Comparison of ENCODE assay signal across 15 cellular contexts in the genomic region with DNA sequence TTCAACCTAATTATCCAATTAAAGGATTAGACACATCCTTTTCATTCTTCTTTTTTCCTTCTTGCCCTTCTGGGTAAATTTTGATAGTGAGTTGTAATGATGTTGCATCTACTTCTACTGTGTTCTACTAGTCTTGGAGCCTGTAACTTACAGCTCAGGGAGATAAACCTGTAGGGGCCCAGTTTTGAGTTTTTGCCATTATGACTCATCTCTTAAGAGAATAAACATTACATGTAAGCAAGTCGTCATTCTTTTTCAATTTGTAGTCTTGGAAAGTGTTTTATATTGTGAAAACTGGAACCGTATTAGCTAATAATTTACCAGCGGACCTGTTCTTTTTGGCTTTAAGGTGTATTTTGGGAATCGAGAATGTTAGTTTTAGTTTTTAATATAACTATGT.
A peak's percentile ranks its signal among the peaks of the same experiment; 100 is the strongest.
DNase-seq lines count a peak whose midpoint lies in the region; ATAC-seq and TF ChIP-seq lines count a peak whose summit lies in the region.
"Had no signal": no experiment of that assay in that cellular context is flagged by ENCODE, and none has a peak within 500 bp of the region (broad histone marks: within the 10 kb centered on the region; RNA-seq: fewer than 3 reads in every experiment).

No MANE protein-coding gene starts in this region.

- peak; percentile 71 for DNase-seq in MCF 10A (ENCODE audit: unreplicated experiment)
- DNase-seq in breast epithelium (ENCODE audit: low spot score in 2 of 2): no peak
- DNase-seq in RPMI7951 (ENCODE audit: low read depth): peak; percentile 43
- DNase-seq in erythroblast (lab: John Stamatoyannopoulos, UW): peak; percentile 17 to 65
- DNase-seq in smooth muscle cell of the brain vasculature (ENCODE audit: low read depth, low spot score): peak; percentile 46
- DNase-seq in stimulated activated CD4-positive, alpha-beta T cell treated with anti-CD3 and anti-CD28 coated beads, Interleukin-4, amount 100 ng/mL, for 24 hours: no peak
- no peak for DNase-seq in germinal center (ENCODE audit: low spot score)
- no peak for DNase-seq in activated CD4-positive, alpha-beta T cell treated with anti-CD3 and anti-CD28 coated beads for 36 hours
- DNase-seq: activated CD4-positive, alpha-beta memory T cell treated with anti-CD3 and anti-CD28 coated beads, Interleukin-2, amount 10 ng/mL, durations not matched to agents 7 days and 5 days; activated gamma-delta T cell; trophoblast cell had no signal

- no peak for ATAC-seq in activated CD4-positive, alpha-beta T cell treated with anti-CD3 and anti-CD28 coated beads for 36 hours

- no peaks in the 10 kb centered on the region for H3K36me3 Mint-ChIP-seq in MCF 10A (ENCODE audit: insufficient read depth, unreplicated experiment)
- no peaks in the 10 kb centered on the region for H3K36me3 Mint-ChIP-seq in activated CD4-positive, alpha-beta T cell treated with anti-CD3 and anti-CD28 coated beads for 36 hours (ENCODE audit: low read depth)

- no peaks in the 10 kb centered on the region for H3K36me3 ChIP-seq in breast epithelium

- TF ChIP-seq POLR2A in breast epithelium (IDR thresholded peaks at IDR 0.05) (no peak), erythroblast (IDR thresholded peaks at IDR 0.05; ENCODE audit: low read length) (no peak)

- H3K9me3 ChIP-seq in breast epithelium: no peaks in the 10 kb centered on the region

- no TSS peak for BruUV-seq in MCF 10A (replicated peaks; lab: Mats Ljungman, UMichigan)

- no peaks in the 10 kb centered on the region for H3K27me3 ChIP-seq in breast epithelium

- no peak for TF ChIP-seq CTCF in MCF 10A (IDR thresholded peaks at IDR 0.05; ENCODE audit: unreplicated experiment)
- no peak for TF ChIP-seq CTCF in breast epithelium (IDR thresholded peaks at IDR 0.05)

- POLR2A ChIA-PET in MCF 10A (lab: Yijun Ruan, JAX): interaction anchor here (0.8 to 2.2 kb wide), 4 partner anchors 18 to 162 kb away, joined by 3 to 8 read pairs (median 4); no protein-coding TSS in a partner anchor
- POLR2A ChIA-PET in activated CD4-positive, alpha-beta T cell treated with anti-CD3 and anti-CD28 coated beads for 36 hours (lab: Charles Lee): no interaction called here

- no peaks in the 10 kb centered on the region for H3K4me1 ChIP-seq in breast epithelium
- H3K4me1 ChIP-seq: parathyroid adenoma had no signal

- H3K4me1 Mint-ChIP-seq in MCF 10A (ENCODE audit: insufficient read depth, unreplicated experiment): no peaks in the 10 kb centered on the region
- H3K4me1 Mint-ChIP-seq in activated CD4-positive, alpha-beta T cell treated with anti-CD3 and anti-CD28 coated beads for 36 hours: no peaks in the 10 kb centered on the region
- H3K4me1 Mint-ChIP-seq: activated CD4-positive, alpha-beta memory T cell treated with anti-CD3 and anti-CD28 coated beads, Interleukin-2, amount 10 ng/mL, durations not matched to agents 7 days and 5 days had no signal

- no peak overlapping the region for H3K4me3 ChIP-seq in breast epithelium

- H3K4me3 Mint-ChIP-seq in MCF 10A (ENCODE audit: unreplicated experiment): no peak overlapping the region
- H3K4me3 Mint-ChIP-seq in activated CD4-positive, alpha-beta T cell treated with anti-CD3 and anti-CD28 coated beads for 36 hours: no peak overlapping the region
- H3K4me3 Mint-ChIP-seq: activated CD4-positive, alpha-beta memory T cell treated with anti-CD3 and anti-CD28 coated beads, Interleukin-2, amount 10 ng/mL, durations not matched to agents 7 days and 5 days; central memory CD8-positive, alpha-beta T cell had no signal

- no peaks in the 10 kb centered on the region for H3K9me3 Mint-ChIP-seq in MCF 10A (ENCODE audit: unreplicated experiment)
- H3K9me3 Mint-ChIP-seq in activated CD4-positive, alpha-beta T cell treated with anti-CD3 and anti-CD28 coated beads for 36 hours (ENCODE audit: low read depth): no peaks in the 10 kb centered on the region
- H3K9me3 Mint-ChIP-seq: activated CD4-positive, alpha-beta memory T cell treated with anti-CD3 and anti-CD28 coated beads, Interleukin-2, amount 10 ng/mL, durations not matched to agents 7 days and 5 days; central memory CD8-positive, alpha-beta T cell had no signal

- no peak overlapping the region for H3K27ac Mint-ChIP-seq in MCF 10A (ENCODE audit: low read depth, unreplicated experiment)
- H3K27ac Mint-ChIP-seq in activated CD4-positive, alpha-beta T cell treated with anti-CD3 and anti-CD28 coated beads for 36 hours: no peak overlapping the region
- H3K27ac Mint-ChIP-seq: activated CD4-positive, alpha-beta memory T cell treated with anti-CD3 and anti-CD28 coated beads, Interleukin-2, amount 10 ng/mL, durations not matched to agents 7 days and 5 days had no signal

- CTCF ChIA-PET in MCF 10A (lab: Yijun Ruan, JAX): no interaction called here
- CTCF ChIA-PET in activated CD4-positive, alpha-beta T cell treated with anti-CD3 and anti-CD28 coated beads for 36 hours (lab: Charles Lee): no interaction called here

- H3K27ac ChIP-seq in breast epithelium: no peak overlapping the region
- H3K27ac ChIP-seq: epithelial cell of prostate, KMS-11, parathyroid adenoma had no signal

- no peaks in the 10 kb centered on the region for H3K27me3 Mint-ChIP-seq in MCF 10A (ENCODE audit: insufficient read depth, unreplicated experiment)
- H3K27me3 Mint-ChIP-seq in activated CD4-positive, alpha-beta T cell treated with anti-CD3 and anti-CD28 coated beads for 36 hours: no peaks in the 10 kb centered on the region
- H3K27me3 Mint-ChIP-seq: activated CD4-positive, alpha-beta memory T cell treated with anti-CD3 and anti-CD28 coated beads, Interleukin-2, amount 10 ng/mL, durations not matched to agents 7 days and 5 days; central memory CD8-positive, alpha-beta T cell had no signal

- intact Hi-C loops in MCF 10A (cut with micrococcal nuclease) (no loop called here), breast epithelium (cut with DNase I; ENCODE audit: low total_unique reads) (no loop called here)
- intact Hi-C loops in activated CD4-positive, alpha-beta T cell treated with anti-CD3 and anti-CD28 coated beads for 36 hours (cut with DNase I, micrococcal nuclease): no loop called here

Comparison
In these comparisons a context has a peak if more than half of its experiments do, and no peak if none do; other contexts are left out.
1. DNase-seq: peak in MCF 10A (single experiment), RPMI7951 (single experiment), erythroblast (2 of 2) and smooth muscle cell of the brain vasculature (single experiment); none in breast epithelium (0 of 2), stimulated activated CD4-positive, alpha-beta T cell treated with anti-CD3 and anti-CD28 coated beads, Interleukin-4, amount 100 ng/mL, for 24 hours (single experiment), germinal center (single experiment) and activated CD4-positive, alpha-beta T cell treated with anti-CD3 and anti-CD28 coated beads for 36 hours (single experiment).